7 cellular contexts compared by ENCODE assay signal in the genomic region with DNA sequence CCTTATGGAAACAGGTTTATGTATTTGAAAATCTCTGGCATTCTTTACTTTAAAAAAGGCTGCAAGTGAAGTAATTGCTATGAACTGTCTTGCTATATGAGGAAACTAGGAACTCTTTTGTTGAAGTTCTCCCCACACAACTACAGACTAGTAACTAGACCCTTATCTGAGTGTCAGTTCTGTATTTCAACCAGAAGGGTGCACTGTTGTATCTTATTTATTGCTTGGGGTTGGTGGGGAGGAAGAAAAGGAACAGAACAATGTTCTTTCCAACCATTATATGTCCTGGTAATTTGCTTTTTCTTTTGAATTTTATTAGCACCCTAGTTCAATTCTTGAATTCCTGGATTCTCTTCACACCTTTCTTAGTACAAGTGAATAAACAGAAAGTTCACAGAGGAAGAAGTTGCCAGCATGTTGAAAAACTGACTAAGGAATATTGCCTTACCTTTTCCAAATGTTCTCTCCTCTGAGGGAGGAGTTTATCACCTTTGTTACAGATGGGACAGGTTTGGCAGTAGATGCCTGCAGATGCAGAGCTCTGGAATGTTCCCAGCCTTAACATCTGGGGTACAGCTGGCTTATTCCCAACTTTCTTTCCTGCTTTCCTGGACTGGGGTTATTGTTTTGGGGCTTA.
DNase-seq lines count a peak whose midpoint lies in the region; ATAC-seq and TF ChIP-seq lines count a peak whose summit lies in the region.

No MANE protein-coding gene starts in this region.

- no peaks in the 10 kb centered on the region for H4K20me1 ChIP-seq in Karpas-422 (ENCODE audit: insufficient read depth, low read depth, low read length)

- H3K4me1 Mint-ChIP-seq in naive thymus-derived CD4-positive, alpha-beta T cell: peaks cover 0 to 10% (median 5%) of the 10 kb centered on the region in 7 donors

- H3K27me3 Mint-ChIP-seq in naive thymus-derived CD4-positive, alpha-beta T cell: peaks cover 0 to 11% (median 8%) of the 10 kb centered on the region in 5 donors

- H3K79me2 ChIP-seq in Karpas-422 (ENCODE audit: low read length): no peaks in the 10 kb centered on the region

- no peak overlapping the region for H3K4me3 ChIP-seq in Karpas-422 (ENCODE audit: low read length)
- H3K4me3 ChIP-seq in naive thymus-derived CD4-positive, alpha-beta T cell (ENCODE audit: low read length): no peak overlapping the region

- POLR2A ChIA-PET in naive thymus-derived CD4-positive, alpha-beta T cell (lab: Charles Lee): no interaction called here

- no peak for TF ChIP-seq POLR2A in erythroblast (IDR thresholded peaks at IDR 0.05; ENCODE audit: low read length)

- intact Hi-C loops in naive thymus-derived CD4-positive, alpha-beta T cell (cut with micrococcal nuclease): loop anchor here (1.0 to 10.0 kb wide), 8 partner anchors 173 to 1219 kb away; no protein-coding TSS in a partner anchor

- no peaks in the 10 kb centered on the region for H3K36me3 Mint-ChIP-seq in naive thymus-derived CD4-positive, alpha-beta T cell

- TF ChIP-seq CTCF in GM20000 (IDR thresholded peaks at IDR 0.05; ENCODE audit: extremely low read depth, missing control alignments): no peak

- H3K9me3 ChIP-seq in Karpas-422 (ENCODE audit: low read length): no peaks in the 10 kb centered on the region
- H3K9me3 ChIP-seq in naive thymus-derived CD4-positive, alpha-beta T cell (ENCODE audit: control insufficient read depth in 2 of 3, low read length in 3 of 3): no peaks in the 10 kb centered on the region

- DNase-seq in ELR (ENCODE audit: low read depth) (peak; percentile 42), GM20000 (ENCODE audit: low spot score) (peak; percentile 58), Karpas-422 (peak; percentile 77), RPMI8226 (peak; percentile 36), erythroblast (lab: John Stamatoyannopoulos, UW) (peak; percentile 16 to 41)
- DNase-seq in naive thymus-derived CD4-positive, alpha-beta T cell: peak in 7 of 9 donors; percentile 11 to 60 (median 53)
- no peak for DNase-seq in NK-92 treated with Interleukin-12 subunit alpha and Interleukin-12 subunit beta, amount 100 ng/mL, for 24 hours (lab: John Stamatoyannopoulos, UW)

- H3K27ac ChIP-seq in Karpas-422 (ENCODE audit: low read length): no peak overlapping the region
- no peak overlapping the region for H3K27ac ChIP-seq in naive thymus-derived CD4-positive, alpha-beta T cell (ENCODE audit: low read depth, low read length)

- no peak overlapping the region for H3K9ac ChIP-seq in Karpas-422 (ENCODE audit: low read length)

- peak; percentile 83 for ATAC-seq in naive thymus-derived CD4-positive, alpha-beta T cell

- H3K27ac Mint-ChIP-seq in naive thymus-derived CD4-positive, alpha-beta T cell: no peak overlapping the region

- no peaks in the 10 kb centered on the region for H3K4me1 ChIP-seq in Karpas-422 (ENCODE audit: low read length)
- H3K4me1 ChIP-seq in naive thymus-derived CD4-positive, alpha-beta T cell (ENCODE audit: control insufficient read depth in 2 of 2, insufficient read depth in 2 of 2, low read length in 2 of 2): no peaks in the 10 kb centered on the region

- H3K27me3 ChIP-seq in Karpas-422 (ENCODE audit: low read length): no peaks in the 10 kb centered on the region
- H3K27me3 ChIP-seq in naive thymus-derived CD4-positive, alpha-beta T cell (ENCODE audit: control insufficient read depth in 2 of 2, insufficient read depth in 2 of 2, low read length in 2 of 2): no peaks in the 10 kb centered on the region

- no peak overlapping the region for H3K4me3 Mint-ChIP-seq in naive thymus-derived CD4-positive, alpha-beta T cell

- CTCF ChIA-PET in naive thymus-derived CD4-positive, alpha-beta T cell (lab: Charles Lee): interaction anchor here (0.6 to 1.5 kb wide), 5 partner anchors 12 to 1229 kb away, joined by 3 to 7 read pairs (median 4); no protein-coding TSS in a partner anchor

- H3K9me3 Mint-ChIP-seq in naive thymus-derived CD4-positive, alpha-beta T cell: no peaks in the 10 kb centered on the region

- no peaks in the 10 kb centered on the region for H3K36me3 ChIP-seq in Karpas-422 (ENCODE audit: insufficient read depth, low read length)
- H3K36me3 ChIP-seq in naive thymus-derived CD4-positive, alpha-beta T cell (ENCODE audit: control insufficient read depth in 2 of 3, insufficient read depth in 3 of 3, low read length in 3 of 3): no peaks in the 10 kb centered on the region

- no peak overlapping the region for H2AFZ ChIP-seq in Karpas-422 (ENCODE audit: low read length)

- H3K9me2 ChIP-seq in Karpas-422 (replicated peaks; ENCODE audit: insufficient read depth, low read length): no peaks in the 10 kb centered on the region

- H3K4me2 ChIP-seq in Karpas-422 (ENCODE audit: low read depth, low read length, poor library complexity, severe bottlenecking): no peak overlapping the region
